ENCODE assay signal across 1 cellular context in the genomic region with DNA sequence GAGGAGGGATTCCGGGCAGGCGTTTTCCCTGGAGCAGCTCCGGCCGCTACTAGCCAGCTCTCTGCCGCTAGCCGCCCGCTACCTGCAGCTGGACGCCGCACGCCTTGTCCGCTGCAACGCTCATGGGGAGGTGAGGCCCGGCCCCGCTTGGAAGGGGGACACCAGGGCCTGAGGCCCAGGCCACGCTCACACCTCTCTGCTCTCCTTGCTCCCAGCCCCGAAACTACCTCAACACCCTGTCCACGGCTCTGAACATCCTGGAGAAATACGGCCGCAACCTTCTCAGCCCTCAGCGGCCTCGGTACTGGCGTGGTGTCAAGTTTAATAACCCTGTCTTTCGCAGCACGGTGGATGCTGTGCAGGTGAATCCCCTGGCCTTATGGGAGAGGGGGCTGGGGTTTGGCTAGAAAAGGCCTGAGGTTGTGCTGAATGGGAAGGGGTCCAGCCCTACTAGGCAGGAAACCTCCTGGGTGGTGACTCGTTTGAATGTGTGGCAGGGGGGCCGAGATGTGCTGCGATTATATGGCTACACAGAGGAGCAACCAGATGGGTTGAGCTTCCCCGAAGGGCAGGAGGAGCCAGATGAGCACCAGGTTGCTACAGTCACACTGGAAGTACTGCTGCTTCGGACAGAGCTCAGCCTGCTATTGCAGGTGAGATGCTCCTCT.
TF ChIP-seq lines count a peak whose summit lies in the region.

No MANE protein-coding gene starts in this region.

TF ChIP-seq in IMR-90, 13 proteins besides CTCF, POLR2A, EP300 and RAD21 (continued from another document):
- TF ChIP-seq MXI1 (IDR thresholded peaks at IDR 0.05; ENCODE audit: borderline replicate concordance, low read depth, low read length) (no peak), MAZ (IDR thresholded peaks at IDR 0.05; ENCODE audit: borderline replicate concordance, low read depth, low read length) (no peak), MAFK (IDR thresholded peaks at IDR 0.05; ENCODE audit: low read depth, low read length) (no peak), CEBPB (IDR thresholded peaks at IDR 0.05; ENCODE audit: low read depth, low read length) (no peak)
- TF ChIP-seq, protein P1, sequence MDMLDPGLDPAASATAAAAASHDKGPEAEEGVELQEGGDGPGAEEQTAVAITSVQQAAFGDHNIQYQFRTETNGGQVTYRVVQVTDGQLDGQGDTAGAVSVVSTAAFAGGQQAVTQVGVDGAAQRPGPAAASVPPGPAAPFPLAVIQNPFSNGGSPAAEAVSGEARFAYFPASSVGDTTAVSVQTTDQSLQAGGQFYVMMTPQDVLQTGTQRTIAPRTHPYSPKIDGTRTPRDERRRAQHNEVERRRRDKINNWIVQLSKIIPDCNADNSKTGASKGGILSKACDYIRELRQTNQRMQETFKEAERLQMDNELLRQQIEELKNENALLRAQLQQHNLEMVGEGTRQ (IDR thresholded peaks at IDR 0.05; ENCODE audit: low read depth, low read length) = no peak
